Comparison of ENCODE assay signal across 15 cellular contexts in the genomic region with DNA sequence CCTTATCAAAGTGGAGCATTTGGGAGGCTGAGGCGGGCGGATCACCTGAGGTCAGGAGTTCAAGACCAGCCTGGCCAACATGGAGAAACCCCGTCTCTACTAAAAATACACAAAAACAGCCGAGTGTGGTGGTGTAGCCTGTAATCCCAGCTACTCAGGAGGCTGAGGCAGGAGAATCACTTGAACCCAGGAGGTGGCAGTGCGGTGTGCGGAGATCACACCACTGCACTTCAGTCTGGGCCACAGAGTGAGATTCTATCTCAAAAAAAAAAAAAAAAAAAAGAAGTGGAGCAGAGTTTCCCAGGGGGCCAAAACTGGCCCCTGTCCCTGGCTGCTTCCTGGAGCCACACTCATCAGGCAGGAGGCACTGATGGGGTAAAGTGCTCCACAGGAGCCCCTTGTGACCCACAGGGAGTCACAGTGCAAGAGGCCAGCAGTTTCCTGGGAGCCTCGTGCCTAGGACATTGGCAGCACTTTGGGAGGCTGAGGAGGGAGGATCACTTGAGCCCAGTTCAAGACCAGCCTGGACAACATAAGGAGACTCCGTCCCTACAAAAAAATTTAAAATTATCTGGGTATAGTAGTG. TPM values are rescaled to one million over a fixed set of nuclear protein-coding genes. Genes with fewer than 3 reads are reported as not detected.
"Had no signal": no experiment of that assay in that cellular context is flagged by ENCODE, and none has a peak within 500 bp of the region (broad histone marks: within the 10 kb centered on the region; RNA-seq: fewer than 3 reads in every experiment).

No MANE protein-coding gene starts in this region.

- ATAC-seq: gastrocnemius medialis; left ventricle myocardium superior; naive thymus-derived CD4-positive, alpha-beta T cell; psoas muscle had no signal

- H3K36me3 Mint-ChIP-seq: naive thymus-derived CD4-positive, alpha-beta T cell had no signal

- H3K9me3 Mint-ChIP-seq: naive thymus-derived CD4-positive, alpha-beta T cell; nephron progenitor cell had no signal

- H3K36me3 ChIP-seq: gastrocnemius medialis, heart right ventricle, neutrophil, stomach had no signal

- H3K9me3 ChIP-seq: gastrocnemius medialis, heart right ventricle, neutrophil, psoas muscle, stomach had no signal

- H3K27ac ChIP-seq: coronary artery, gastrocnemius medialis, heart right ventricle, neutrophil, psoas muscle, stomach had no signal

- H3K4me3 ChIP-seq: coronary artery, gastrocnemius medialis, heart right ventricle, psoas muscle, stomach had no signal

- H3K4me3 Mint-ChIP-seq: naive thymus-derived CD4-positive, alpha-beta T cell; nephron progenitor cell had no signal

- H3K27ac Mint-ChIP-seq: naive thymus-derived CD4-positive, alpha-beta T cell; nephron progenitor cell had no signal

- DNase-seq: effector CD8-positive, alpha-beta T cell; gastrocnemius medialis; heart right ventricle; left colon; left ventricle myocardium superior; naive thymus-derived CD4-positive, alpha-beta T cell; nephron progenitor cell; psoas muscle; stimulated activated CD4-positive, alpha-beta T cell treated with anti-CD3 and anti-CD28 coated beads, Interleukin-2, amount 100 ng/mL, for 24 hours; stimulated activated CD4-positive, alpha-beta T cell treated with anti-CD3 and anti-CD28 coated beads, Interleukin-4, amount 100 ng/mL, for 4 hours; stimulated activated naive CD4-positive, alpha-beta T cell; stomach had no signal

RNA-seq across cellular contexts. Expression of a gene that starts 44.4 kb away (rescaled TPM):
- total RNA-seq: mononuclear cell had no signal
